Comparison of ENCODE assay signal across 11 cellular contexts in the genomic region with DNA sequence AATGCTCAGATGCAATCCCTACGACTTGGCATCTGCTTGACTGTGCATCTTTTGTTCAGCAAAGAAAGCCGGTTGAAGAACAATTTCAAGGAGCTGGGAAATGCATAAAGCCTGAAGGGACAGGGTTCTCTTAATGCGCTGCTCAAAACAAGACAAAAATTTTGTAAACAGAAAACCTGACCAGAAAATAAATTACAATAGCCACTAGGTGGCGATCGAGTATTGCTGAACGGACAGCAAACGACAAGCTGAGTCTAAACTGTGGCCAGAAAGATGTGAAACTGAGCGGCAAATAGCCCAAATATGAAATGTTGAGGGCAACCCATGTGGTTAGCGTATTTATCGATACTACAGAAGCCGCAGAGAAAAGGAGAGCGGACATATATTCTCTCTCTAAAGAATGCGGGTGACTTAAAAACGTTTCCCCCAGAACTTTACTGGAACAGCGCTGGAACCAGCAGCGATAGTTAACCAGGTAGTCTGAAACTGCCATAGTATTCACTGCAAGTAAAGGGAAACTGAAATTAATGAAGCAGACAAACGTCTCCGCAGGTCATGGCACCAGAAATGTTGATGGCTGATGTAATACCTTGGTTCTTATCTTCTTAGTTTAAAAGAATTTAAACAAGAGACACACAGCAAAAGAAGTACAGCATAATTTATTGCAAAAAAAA. TPM values are rescaled to one million over a fixed set of nuclear protein-coding genes. Genes with fewer than 3 reads are reported as not detected.
DNase-seq lines count a peak whose midpoint lies in the region; ATAC-seq and TF ChIP-seq lines count a peak whose summit lies in the region.
"Not testable (repeated sequence)": the region's sequence is repeated elsewhere in the genome, so short reads cannot be mapped to it uniquely, and the experiment has no call there.
"Had no signal": no experiment of that assay in that cellular context is flagged by ENCODE, and none has a peak within 500 bp of the region (broad histone marks: within the 10 kb centered on the region; RNA-seq: fewer than 3 reads in every experiment).

No MANE protein-coding gene starts in this region.

- H3K27me3 Mint-ChIP-seq in activated CD4-positive, alpha-beta T cell treated with anti-CD3 and anti-CD28 coated beads, Interleukin-2, amount 10 ng/mL, durations not matched to agents 24 days and 14 days; memory B cell: not testable (repeated sequence)

- not testable (repeated sequence) for H3K9me3 ChIP-seq in upper lobe of right lung

- not testable (repeated sequence) for H3K36me3 ChIP-seq in upper lobe of right lung

- not testable (repeated sequence) for H3K4me3 Mint-ChIP-seq in activated CD4-positive, alpha-beta T cell treated with anti-CD3 and anti-CD28 coated beads, Interleukin-2, amount 10 ng/mL, durations not matched to agents 24 days and 14 days; memory B cell

- peak; percentile 46 for TF ChIP-seq CTCF in upper lobe of right lung (IDR thresholded peaks at IDR 0.05)

- intact Hi-C loops in activated CD4-positive, alpha-beta T cell treated with anti-CD3 and anti-CD28 coated beads, Interleukin-2, amount 10 ng/mL, durations not matched to agents 24 days and 14 days (cut with micrococcal nuclease); upper lobe of right lung (cut with DNase I): not testable (repeated sequence)

- H3K4me1 ChIP-seq in upper lobe of right lung, result not testable (repeated sequence)

- not testable (repeated sequence) for H3K27ac Mint-ChIP-seq in activated CD4-positive, alpha-beta T cell treated with anti-CD3 and anti-CD28 coated beads, Interleukin-2, amount 10 ng/mL, durations not matched to agents 24 days and 14 days; memory B cell

- H3K9me3 Mint-ChIP-seq in activated CD4-positive, alpha-beta T cell treated with anti-CD3 and anti-CD28 coated beads, Interleukin-2, amount 10 ng/mL, durations not matched to agents 24 days and 14 days; memory B cell: not testable (repeated sequence)

- not testable (repeated sequence) for H3K36me3 Mint-ChIP-seq in activated CD4-positive, alpha-beta T cell treated with anti-CD3 and anti-CD28 coated beads, Interleukin-2, amount 10 ng/mL, durations not matched to agents 24 days and 14 days (ENCODE audit: low read depth); memory B cell

- not testable (repeated sequence) for H3K27me3 ChIP-seq in upper lobe of right lung

- not testable (repeated sequence) for H3K4me1 Mint-ChIP-seq in activated CD4-positive, alpha-beta T cell treated with anti-CD3 and anti-CD28 coated beads, Interleukin-2, amount 10 ng/mL, durations not matched to agents 24 days and 14 days; memory B cell

- not testable (repeated sequence) for H3K27ac ChIP-seq in upper lobe of right lung

- not testable (repeated sequence) for H3K4me3 ChIP-seq in upper lobe of right lung

- DNase-seq in activated CD4-positive, alpha-beta T cell treated with anti-CD3 and anti-CD28 coated beads, Interleukin-2, amount 10 ng/mL, durations not matched to agents 24 days and 14 days, result peak; percentile 75
- DNase-seq in central memory CD4-positive, alpha-beta T cell, result peak; percentile 31
- DNase-seq in memory B cell (ENCODE audit: low spot score in 2 of 2), result peak; percentile 10 to 25
- not testable (repeated sequence) for DNase-seq in upper lobe of right lung

- ATAC-seq in GM18858 (IDR thresholded peaks at IDR 0.05; ENCODE audit: unreplicated experiment) (peak; percentile 84), GM21423 (IDR thresholded peaks at IDR 0.05; ENCODE audit: unreplicated experiment) (peak; percentile 77), HG02763 (IDR thresholded peaks at IDR 0.05; ENCODE audit: unreplicated experiment) (peak; percentile 65), HG03432 (IDR thresholded peaks at IDR 0.05; ENCODE audit: unreplicated experiment) (peak; percentile 94), memory B cell (ENCODE audit: low read depth) (peak; percentile 52), upper lobe of right lung (peak; percentile 48)

RNA-seq across cellular contexts. Expression of a gene that starts 20.6 kb away (rescaled TPM):
- total RNA-seq in activated CD4-positive, alpha-beta T cell treated with anti-CD3 and anti-CD28 coated beads, Interleukin-2, amount 10 ng/mL, durations not matched to agents 24 days and 14 days, result not detected in 2 replicates
- not detected for total RNA-seq in upper lobe of right lung
- total RNA-seq: body of pancreas, G401, temporal lobe had no signal
